ENCODE assay signal across 8 cellular contexts in genomic region chr5:81393430-81393782, GRCh38. TPM values are rescaled to one million over a fixed set of nuclear protein-coding genes. Genes with fewer than 3 reads are reported as not detected.
DNase-seq lines count a peak whose midpoint lies in the region; ATAC-seq, FAIRE-seq and TF ChIP-seq lines count a peak whose summit lies in the region.

No MANE protein-coding gene starts in this region.

- H3K36me3 Mint-ChIP-seq in effector memory CD8-positive, alpha-beta T cell (ENCODE audit: insufficient read depth) = peaks cover 2% of the 10 kb centered on the region
- H3K36me3 Mint-ChIP-seq in nephron progenitor cell (ENCODE audit: low read depth) = no peaks in the 10 kb centered on the region

- FAIRE-seq in RCC 7860 (lab: Jason Lieb, UNC) = no peak

- H3K9me3 Mint-ChIP-seq in effector memory CD8-positive, alpha-beta T cell = no peaks in the 10 kb centered on the region
- no peaks in the 10 kb centered on the region for H3K9me3 Mint-ChIP-seq in nephron progenitor cell

- no peak for ATAC-seq in effector memory CD8-positive, alpha-beta T cell (replicated peaks)
- ATAC-seq in GM21528 (IDR thresholded peaks at IDR 0.05; ENCODE audit: low FRiP score, unreplicated experiment) (no peak), left lung (no peak)

- peak overlapping the region; percentile 19 for H3K4me3 ChIP-seq in HAP-1
- H3K4me3 ChIP-seq in left lung = peak overlapping the region in 1 of 2 donors; percentile 30

- in situ Hi-C loops in HAP-1 (cut with MboI; ENCODE audit: low sequenced_read_pairs) = no loop called here

- H3K27ac ChIP-seq in 22Rv1 = no peak overlapping the region
- no peak overlapping the region for H3K27ac ChIP-seq in left lung

- H3K4me1 ChIP-seq in HAP-1 (no peaks in the 10 kb centered on the region), left lung (peaks cover 0 to 11% of the 10 kb centered on the region in 2 donors)

- TF ChIP-seq CTCF in 22Rv1 (IDR thresholded peaks at IDR 0.05) (peak; percentile 45), nephron progenitor cell (IDR thresholded peaks at IDR 0.05) (no peak), left lung (IDR thresholded peaks at IDR 0.05) (no peak)

- H3K36me3 ChIP-seq in HAP-1 (replicated peaks) = no peaks in the 10 kb centered on the region
- H3K36me3 ChIP-seq in left lung = no peaks in the 10 kb centered on the region

- peak overlapping the region; percentile 19 to 26 for H3K4me3 Mint-ChIP-seq in effector memory CD8-positive, alpha-beta T cell
- peak overlapping the region; percentile 78 for H3K4me3 Mint-ChIP-seq in nephron progenitor cell

- H3K4me1 Mint-ChIP-seq in effector memory CD8-positive, alpha-beta T cell (ENCODE audit: low read depth in 2 of 2) = no peaks in the 10 kb centered on the region
- H3K4me1 Mint-ChIP-seq in nephron progenitor cell = no peaks in the 10 kb centered on the region

- H3K27me3 ChIP-seq in HAP-1 (ENCODE audit: low read depth) (no peaks in the 10 kb centered on the region), left lung (peaks cover 19 to 73% of the 10 kb centered on the region in 2 donors)

- H3K27ac Mint-ChIP-seq in effector memory CD8-positive, alpha-beta T cell = peak overlapping the region in 1 of 2 donors; percentile 52
- no peak overlapping the region for H3K27ac Mint-ChIP-seq in nephron progenitor cell

- intact Hi-C loops in left lung (cut with DNase I) = no loop called here

- DNase-seq in HAP-1 (ENCODE audit: low spot score in 2 of 2) (no peak), nephron progenitor cell (no peak), H4 (ENCODE audit: low spot score) (no peak), RCC 7860 (ENCODE audit: low spot score) (no peak), left lung (no peak)
- DNase-seq in effector memory CD8-positive, alpha-beta T cell = no peak

- no peaks in the 10 kb centered on the region for H3K9me3 ChIP-seq in HAP-1
- peaks cover 0 to 2% of the 10 kb centered on the region in 2 donors for H3K9me3 ChIP-seq in left lung

- H3K27me3 Mint-ChIP-seq in effector memory CD8-positive, alpha-beta T cell = peaks cover 53 to 86% of the 10 kb centered on the region in 2 donors
- peaks cover 31% of the 10 kb centered on the region for H3K27me3 Mint-ChIP-seq in nephron progenitor cell (ENCODE audit: low read depth, poor library complexity)

RNA-seq across cellular contexts. Expression of gene ACOT12, which starts 0.5 kb away (rescaled TPM):
- not detected in 2 replicates for total RNA-seq in H4 (2014; rRNA removed; shearing (Covaris generic))
- total RNA-seq in left lung = not detected
